In the genomic region with DNA sequence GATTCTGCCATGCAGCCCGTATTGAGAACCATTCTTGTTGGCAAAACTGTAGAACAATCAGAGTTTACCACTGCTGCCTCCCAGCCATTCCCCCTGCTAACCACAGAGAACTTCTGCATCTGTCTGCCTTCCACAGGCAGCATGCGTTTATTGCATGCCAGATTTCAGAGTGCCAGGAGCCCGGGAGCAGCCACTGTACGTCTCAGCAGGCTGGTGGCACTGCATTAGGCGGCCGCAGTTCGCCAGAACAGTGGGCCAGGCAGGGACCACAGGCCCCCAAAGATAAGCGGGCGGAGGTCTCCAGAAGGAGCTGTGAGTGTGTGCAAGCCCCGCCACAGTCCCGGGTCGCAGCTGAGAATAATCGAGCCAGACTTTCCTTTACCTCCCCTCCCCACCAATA, we compare ENCODE assay signal across 1 cellular context.
TF ChIP-seq lines count a peak whose summit lies in the region.

No MANE protein-coding gene starts in this region.

TF ChIP-seq in WTC11, 78 proteins besides CTCF, POLR2A, EP300 and RAD21 (continued from another document):
- TF ChIP-seq, protein P1, sequence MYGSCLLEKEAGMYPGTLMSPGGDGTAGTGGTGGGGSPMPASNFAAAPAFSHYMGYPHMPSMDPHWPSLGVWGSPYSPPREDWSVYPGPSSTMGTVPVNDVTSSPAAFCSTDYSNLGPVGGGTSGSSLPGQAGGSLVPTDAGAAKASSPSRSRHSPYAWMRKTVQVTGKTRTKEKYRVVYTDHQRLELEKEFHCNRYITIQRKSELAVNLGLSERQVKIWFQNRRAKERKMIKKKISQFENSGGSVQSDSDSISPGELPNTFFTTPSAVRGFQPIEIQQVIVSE (CRISPR knock-in tag; IDR thresholded peaks at IDR 0.05; ENCODE audit: borderline replicate concordance) = no peak
- TF ChIP-seq, protein P2, sequence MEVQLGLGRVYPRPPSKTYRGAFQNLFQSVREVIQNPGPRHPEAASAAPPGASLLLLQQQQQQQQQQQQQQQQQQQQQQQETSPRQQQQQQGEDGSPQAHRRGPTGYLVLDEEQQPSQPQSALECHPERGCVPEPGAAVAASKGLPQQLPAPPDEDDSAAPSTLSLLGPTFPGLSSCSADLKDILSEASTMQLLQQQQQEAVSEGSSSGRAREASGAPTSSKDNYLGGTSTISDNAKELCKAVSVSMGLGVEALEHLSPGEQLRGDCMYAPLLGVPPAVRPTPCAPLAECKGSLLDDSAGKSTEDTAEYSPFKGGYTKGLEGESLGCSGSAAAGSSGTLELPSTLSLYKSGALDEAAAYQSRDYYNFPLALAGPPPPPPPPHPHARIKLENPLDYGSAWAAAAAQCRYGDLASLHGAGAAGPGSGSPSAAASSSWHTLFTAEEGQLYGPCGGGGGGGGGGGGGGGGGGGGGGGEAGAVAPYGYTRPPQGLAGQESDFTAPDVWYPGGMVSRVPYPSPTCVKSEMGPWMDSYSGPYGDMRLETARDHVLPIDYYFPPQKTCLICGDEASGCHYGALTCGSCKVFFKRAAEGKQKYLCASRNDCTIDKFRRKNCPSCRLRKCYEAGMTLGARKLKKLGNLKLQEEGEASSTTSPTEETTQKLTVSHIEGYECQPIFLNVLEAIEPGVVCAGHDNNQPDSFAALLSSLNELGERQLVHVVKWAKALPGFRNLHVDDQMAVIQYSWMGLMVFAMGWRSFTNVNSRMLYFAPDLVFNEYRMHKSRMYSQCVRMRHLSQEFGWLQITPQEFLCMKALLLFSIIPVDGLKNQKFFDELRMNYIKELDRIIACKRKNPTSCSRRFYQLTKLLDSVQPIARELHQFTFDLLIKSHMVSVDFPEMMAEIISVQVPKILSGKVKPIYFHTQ (CRISPR knock-in tag; IDR thresholded peaks at IDR 0.05) = no peak
- TF ChIP-seq FOXK1 (CRISPR knock-in tag; IDR thresholded peaks at IDR 0.05) (no peak), NR1H2 (CRISPR knock-in tag; IDR thresholded peaks at IDR 0.05) (no peak), ZNF416 (CRISPR knock-in tag; IDR thresholded peaks at IDR 0.05) (no peak)
